8 cellular contexts compared by ENCODE assay signal in genomic region chr2:2698182-2699116, GRCh38.
DNase-seq lines count a peak whose midpoint lies in the region; ATAC-seq and TF ChIP-seq lines count a peak whose summit lies in the region.

No MANE protein-coding gene starts in this region.

- TF ChIP-seq EP300 in sigmoid colon (IDR thresholded peaks at IDR 0.05), result no peak

- peaks cover 19% of the 10 kb centered on the region for H3K27me3 Mint-ChIP-seq in type B pancreatic cell

- H3K36me3 Mint-ChIP-seq in type B pancreatic cell, result no peaks in the 10 kb centered on the region

- no peak overlapping the region for H3K27ac ChIP-seq in heart right ventricle
- no peak overlapping the region for H3K27ac ChIP-seq in sigmoid colon

- TF ChIP-seq POLR2A in sigmoid colon (IDR thresholded peaks at IDR 0.05), result no peak

- no peaks in the 10 kb centered on the region for H3K4me1 ChIP-seq in heart right ventricle
- H3K4me1 ChIP-seq in sigmoid colon, result peaks cover 0 to 10% (median 7%) of the 10 kb centered on the region in 4 donors

- peak in 5 of 9 donors; percentile 14 to 34 (median 20) for TF ChIP-seq CTCF in heart right ventricle (IDR thresholded peaks at IDR 0.05)
- peak; percentile 67 for TF ChIP-seq CTCF in type B pancreatic cell (conservative IDR thresholded peaks at IDR 0.05)
- no peak for TF ChIP-seq CTCF in sigmoid colon (IDR thresholded peaks at IDR 0.05)

- DNase-seq in heart right ventricle (no peak), cardiac septum (ENCODE audit: low spot score) (no peak), NCI-H146 treated with DMSO at 0.1 percent for 48 hours (lab: John Stamatoyannopoulos, UW; ENCODE audit: unreplicated experiment) (peak; percentile 67), astrocyte of the hippocampus (ENCODE audit: low read depth, low spot score) (peak; percentile 21), type B pancreatic cell (ENCODE audit: extremely low spot score, unreplicated experiment) (no peak), sigmoid colon (no peak), occipital lobe (lab: John Stamatoyannopoulos, UW) (no peak)

- WGBS in heart right ventricle, 2 donors, result 81 to 82% methylated on average over 23 of the region's 23 CpGs
- 70 to 78% methylated on average over 23 of the region's 23 CpGs for WGBS in sigmoid colon, 2 donors

- no peaks in the 10 kb centered on the region for H3K9me3 Mint-ChIP-seq in type B pancreatic cell

- peaks cover 6% of the 10 kb centered on the region for H3K4me1 Mint-ChIP-seq in type B pancreatic cell (ENCODE audit: unreplicated experiment)

- intact Hi-C loops in heart right ventricle (cut with DNase I) (no loop called here), cardiac septum (cut with DNase I) (no loop called here), sigmoid colon (cut with DNase I) (no loop called here)

- H3K36me3 ChIP-seq in heart right ventricle (no peaks in the 10 kb centered on the region), sigmoid colon (no peaks in the 10 kb centered on the region)

- H3K27me3 ChIP-seq in heart right ventricle (peaks cover 0 to 28% (median 14%) of the 10 kb centered on the region in 7 donors), sigmoid colon (no peaks in the 10 kb centered on the region)

- ATAC-seq in heart right ventricle (no peak), HG02973 (IDR thresholded peaks at IDR 0.05; ENCODE audit: unreplicated experiment) (no peak)

- H3K4me3 Mint-ChIP-seq in type B pancreatic cell, result no peak overlapping the region

- H3K27ac Mint-ChIP-seq in type B pancreatic cell, result no peak overlapping the region

- H3K4me3 ChIP-seq in heart right ventricle (no peak overlapping the region), sigmoid colon (no peak overlapping the region)

- H3K9me3 ChIP-seq in heart right ventricle, result no peaks in the 10 kb centered on the region
- H3K9me3 ChIP-seq in sigmoid colon, result no peaks in the 10 kb centered on the region

Comparison
In these comparisons a context has a peak if more than half of its experiments do, and no peak if none do; other contexts are left out.
1. DNase-seq: peak in NCI-H146 treated with DMSO at 0.1 percent for 48 hours (single experiment) and astrocyte of the hippocampus (single experiment); none in heart right ventricle (0 of 2), cardiac septum (single experiment), type B pancreatic cell (single experiment), sigmoid colon (single experiment) and occipital lobe (single experiment).
2. CTCF ChIP-seq: peak in heart right ventricle (5 of 9) and type B pancreatic cell (single experiment); none in sigmoid colon (0 of 4).